24 cellular contexts compared by ENCODE assay signal in the genomic region with DNA sequence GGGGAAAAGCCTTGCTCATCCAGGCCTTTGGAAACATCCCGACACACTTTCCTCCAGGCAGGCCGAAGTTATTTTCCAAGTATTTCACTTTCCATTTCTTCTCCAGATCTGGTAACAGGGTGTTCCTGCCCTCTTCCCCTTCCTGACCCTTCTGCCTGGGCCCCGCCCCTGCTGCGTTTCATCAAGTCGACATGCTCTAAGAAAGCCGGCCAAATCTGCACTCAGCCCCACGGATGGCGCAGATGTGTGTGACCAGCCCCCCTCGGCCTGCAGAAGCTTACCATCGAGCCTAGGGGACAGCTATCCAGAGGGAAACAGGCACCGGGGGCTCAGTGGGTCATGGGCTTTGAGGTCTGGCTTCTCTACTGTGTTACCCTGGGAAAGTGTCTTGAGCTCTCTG.
A peak's percentile ranks its signal among the peaks of the same experiment; 100 is the strongest.
DNase-seq lines count a peak whose midpoint lies in the region; ATAC-seq and TF ChIP-seq lines count a peak whose summit lies in the region.
"Had no signal": no experiment of that assay in that cellular context is flagged by ENCODE, and none has a peak within 500 bp of the region (broad histone marks: within the 10 kb centered on the region; RNA-seq: fewer than 3 reads in every experiment).

No MANE protein-coding gene starts in this region.

- 53% methylated on average over 8 of the region's 11 CpGs; no CpG with 5 or more reads in 1 of the 2 donors for WGBS in gastroesophageal sphincter (ENCODE audit: low coverage in 1 of 2), 2 donors
- WGBS in aorta, 2 donors = 87 to 90% methylated on average over 11 of the region's 11 CpGs

- intact Hi-C loops in lower lobe of right lung (cut with DNase I) = no loop called here
- intact Hi-C loops in sciatic nerve (cut with DNase I) = no loop called here
- intact Hi-C loops in aorta (cut with DNase I) = no loop called here

- TF ChIP-seq CTCF in gastroesophageal sphincter (IDR thresholded peaks at IDR 0.05) (no peak), lower lobe of right lung (IDR thresholded peaks at IDR 0.05) (no peak), GM13976 (IDR thresholded peaks at IDR 0.05; ENCODE audit: borderline replicate concordance, control extremely low read depth, extremely low read depth, insufficient read depth, missing control alignments) (no peak)

- H3K27ac ChIP-seq in gastroesophageal sphincter = peak overlapping the region in 3 of 4 donors; percentile 51 to 68 (median 65)
- no peak overlapping the region for H3K27ac ChIP-seq in lower lobe of right lung
- no peak overlapping the region for H3K27ac ChIP-seq in aorta (ENCODE audit: low read depth in 1 of 2, low read length in 2 of 2)
- H3K27ac ChIP-seq in effector memory CD4-positive, alpha-beta T cell (ENCODE audit: insufficient read depth, low read length, poor library complexity, severe bottlenecking) = no peak overlapping the region
- H3K27ac ChIP-seq: SJSA1 had no signal

- no peak overlapping the region for H3K4me3 ChIP-seq in gastroesophageal sphincter
- no peak overlapping the region for H3K4me3 ChIP-seq in lower lobe of right lung
- H3K4me3 ChIP-seq in aorta (ENCODE audit: low read length in 2 of 2) = no peak overlapping the region
- H3K4me3 ChIP-seq in effector memory CD4-positive, alpha-beta T cell (ENCODE audit: insufficient read depth, low read depth, low read length, poor library complexity, severe bottlenecking) = no peak overlapping the region
- H3K4me3 ChIP-seq: ascending aorta, SJSA1 had no signal

- no peak for TF ChIP-seq EP300 in gastroesophageal sphincter (IDR thresholded peaks at IDR 0.05)

- TF ChIP-seq POLR2A in gastroesophageal sphincter (IDR thresholded peaks at IDR 0.05) = no peak

- H3K4me1 ChIP-seq in gastroesophageal sphincter (peaks cover 0 to 29% (median 3%) of the 10 kb centered on the region in 3 donors), lower lobe of right lung (peaks cover 14% of the 10 kb centered on the region), aorta (ENCODE audit: control insufficient read depth in 1 of 2, insufficient read depth in 2 of 2, low read length in 2 of 2) (no peaks in the 10 kb centered on the region)
- no peaks in the 10 kb centered on the region for H3K4me1 ChIP-seq in effector memory CD4-positive, alpha-beta T cell (ENCODE audit: control insufficient read depth, insufficient read depth, low read length, poor library complexity, severe bottlenecking)
- H3K4me1 ChIP-seq: ascending aorta, SJSA1 had no signal

- peaks cover 0 to 10% (median 0%) of the 10 kb centered on the region in 3 donors for H3K9me3 ChIP-seq in gastroesophageal sphincter
- H3K9me3 ChIP-seq in lower lobe of right lung = no peaks in the 10 kb centered on the region
- H3K9me3 ChIP-seq in aorta (ENCODE audit: control insufficient read depth, low read length) = no peaks in the 10 kb centered on the region
- no peaks in the 10 kb centered on the region for H3K9me3 ChIP-seq in effector memory CD4-positive, alpha-beta T cell (ENCODE audit: control insufficient read depth, low read length)
- H3K9me3 ChIP-seq: ascending aorta, SJSA1 had no signal

- DNase-seq in lower lobe of right lung = no peak
- peak; percentile 77 for DNase-seq in sciatic nerve (ENCODE audit: low spot score)
- peak; percentile 74 to 81 for DNase-seq in aorta
- no peak for DNase-seq in effector memory CD4-positive, alpha-beta T cell
- no peak for DNase-seq in activated naive CD4-positive, alpha-beta T cell treated with anti-CD3 and anti-CD28 coated beads, Interleukin-2, amount 50 U/mL, for 16 hours
- DNase-seq in GM13976 (ENCODE audit: low spot score) = no peak
- DNase-seq: activated CD4-positive, alpha-beta T cell treated with anti-CD3 and anti-CD28 coated beads for 36 hours; activated naive CD4-positive, alpha-beta T cell treated with anti-CD3 and anti-CD28 coated beads for 36 hours; activated T-cell treated with anti-CD3 and anti-CD28 coated beads, Interleukin-2, amount 50 U/mL, for 48 hours; CD4-positive, CD25-positive, alpha-beta regulatory T cell; cerebellar nuclear complex; effector CD4-positive, alpha-beta T cell; EL; erythroblast; GOT3; NCI-H1105 treated with DMSO at 0.1 percent for 48 hours; NCI-H2029 treated with DMSO at 0.1 percent for 48 hours; NK-92 treated with Interleukin-12 subunit alpha and Interleukin-12 subunit beta, amount 100 ng/mL, for 24 hours; substantia nigra had no signal

- H3K36me3 ChIP-seq in gastroesophageal sphincter (no peaks in the 10 kb centered on the region), lower lobe of right lung (no peaks in the 10 kb centered on the region), aorta (ENCODE audit: control insufficient read depth in 1 of 2, insufficient read depth in 2 of 2, low read length in 1 of 2) (no peaks in the 10 kb centered on the region)
- no peaks in the 10 kb centered on the region for H3K36me3 ChIP-seq in effector memory CD4-positive, alpha-beta T cell (ENCODE audit: control insufficient read depth, insufficient read depth, low read length)
- H3K36me3 ChIP-seq: ascending aorta, SJSA1 had no signal

- ATAC-seq in gastroesophageal sphincter (peak; percentile 57), lower lobe of right lung (peak; percentile 31 to 47), sciatic nerve (peak; percentile 85), aorta (ENCODE audit: low FRiP score) (peak; percentile 52)
- ATAC-seq: activated CD4-positive, alpha-beta T cell treated with anti-CD3 and anti-CD28 coated beads for 36 hours; natural killer cell treated with Interleukin-12 subunit alpha and Interleukin-12 subunit beta and Interleukin-15 and Interleukin-18, amount 100 ng/mL, for 72 hours; Panc1 had no signal

- H3K27me3 ChIP-seq in gastroesophageal sphincter = peaks cover 9% of the 10 kb centered on the region
- H3K27me3 ChIP-seq in lower lobe of right lung (ENCODE audit: low read depth) = no peaks in the 10 kb centered on the region
- H3K27me3 ChIP-seq in aorta (ENCODE audit: control insufficient read depth in 1 of 2, insufficient read depth in 2 of 2, low read length in 1 of 2) = no peaks in the 10 kb centered on the region
- peaks cover 4% of the 10 kb centered on the region for H3K27me3 ChIP-seq in effector memory CD4-positive, alpha-beta T cell (replicated peaks; ENCODE audit: control insufficient read depth, insufficient read depth, low read length, poor library complexity, severe bottlenecking)
- H3K27me3 ChIP-seq: ascending aorta had no signal

- in situ Hi-C loops in GM13976 (cut with MboI; ENCODE audit: low sequenced_read_pairs, unreplicated experiment) = no loop called here

Comparison
In these comparisons a context has a peak if more than half of its experiments do, and no peak if none do; other contexts are left out.
1. H3K27ac ChIP-seq: peak in gastroesophageal sphincter (3 of 4); none in lower lobe of right lung (single experiment), aorta (0 of 2) and effector memory CD4-positive, alpha-beta T cell (single experiment).
2. DNase-seq: peak in sciatic nerve (single experiment) and aorta (2 of 2); none in lower lobe of right lung (single experiment), effector memory CD4-positive, alpha-beta T cell (0 of 3), activated naive CD4-positive, alpha-beta T cell treated with anti-CD3 and anti-CD28 coated beads, Interleukin-2, amount 50 U/mL, for 16 hours (single experiment) and GM13976 (single experiment).
3. Peak in every context shown above with its lines, with median percentiles within 50 percentile points of each other: ATAC-seq.